Comparison of ENCODE assay signal across 1 cellular context in the genomic region with DNA sequence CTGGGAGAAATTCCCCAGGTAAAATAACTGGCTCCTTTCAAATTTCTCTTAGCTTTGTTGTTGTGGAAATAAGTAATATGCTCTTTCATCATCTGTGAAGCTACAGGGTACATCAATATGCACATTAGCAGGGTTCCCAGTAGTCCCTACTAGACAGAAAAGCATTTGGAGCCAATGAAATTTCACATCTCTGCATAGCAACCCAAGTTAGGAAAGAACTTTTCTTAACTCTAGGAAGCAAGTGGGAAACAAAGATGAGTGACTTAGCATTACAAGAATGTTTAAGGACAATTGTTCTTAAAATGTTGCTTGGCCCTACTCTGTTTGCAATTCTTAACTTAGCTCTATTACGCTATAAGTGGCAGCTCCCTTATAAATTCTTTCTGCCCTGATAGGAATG.
TF ChIP-seq lines count a peak whose summit lies in the region.

No MANE protein-coding gene starts in this region.

TF ChIP-seq in GM23338, 12 proteins besides CTCF, POLR2A, EP300 and RAD21 (continued from another document):
- TF ChIP-seq, protein P1, sequence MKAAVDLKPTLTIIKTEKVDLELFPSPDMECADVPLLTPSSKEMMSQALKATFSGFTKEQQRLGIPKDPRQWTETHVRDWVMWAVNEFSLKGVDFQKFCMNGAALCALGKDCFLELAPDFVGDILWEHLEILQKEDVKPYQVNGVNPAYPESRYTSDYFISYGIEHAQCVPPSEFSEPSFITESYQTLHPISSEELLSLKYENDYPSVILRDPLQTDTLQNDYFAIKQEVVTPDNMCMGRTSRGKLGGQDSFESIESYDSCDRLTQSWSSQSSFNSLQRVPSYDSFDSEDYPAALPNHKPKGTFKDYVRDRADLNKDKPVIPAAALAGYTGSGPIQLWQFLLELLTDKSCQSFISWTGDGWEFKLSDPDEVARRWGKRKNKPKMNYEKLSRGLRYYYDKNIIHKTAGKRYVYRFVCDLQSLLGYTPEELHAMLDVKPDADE (IDR thresholded peaks at IDR 0.05): no peak
- TF ChIP-seq, protein P2, sequence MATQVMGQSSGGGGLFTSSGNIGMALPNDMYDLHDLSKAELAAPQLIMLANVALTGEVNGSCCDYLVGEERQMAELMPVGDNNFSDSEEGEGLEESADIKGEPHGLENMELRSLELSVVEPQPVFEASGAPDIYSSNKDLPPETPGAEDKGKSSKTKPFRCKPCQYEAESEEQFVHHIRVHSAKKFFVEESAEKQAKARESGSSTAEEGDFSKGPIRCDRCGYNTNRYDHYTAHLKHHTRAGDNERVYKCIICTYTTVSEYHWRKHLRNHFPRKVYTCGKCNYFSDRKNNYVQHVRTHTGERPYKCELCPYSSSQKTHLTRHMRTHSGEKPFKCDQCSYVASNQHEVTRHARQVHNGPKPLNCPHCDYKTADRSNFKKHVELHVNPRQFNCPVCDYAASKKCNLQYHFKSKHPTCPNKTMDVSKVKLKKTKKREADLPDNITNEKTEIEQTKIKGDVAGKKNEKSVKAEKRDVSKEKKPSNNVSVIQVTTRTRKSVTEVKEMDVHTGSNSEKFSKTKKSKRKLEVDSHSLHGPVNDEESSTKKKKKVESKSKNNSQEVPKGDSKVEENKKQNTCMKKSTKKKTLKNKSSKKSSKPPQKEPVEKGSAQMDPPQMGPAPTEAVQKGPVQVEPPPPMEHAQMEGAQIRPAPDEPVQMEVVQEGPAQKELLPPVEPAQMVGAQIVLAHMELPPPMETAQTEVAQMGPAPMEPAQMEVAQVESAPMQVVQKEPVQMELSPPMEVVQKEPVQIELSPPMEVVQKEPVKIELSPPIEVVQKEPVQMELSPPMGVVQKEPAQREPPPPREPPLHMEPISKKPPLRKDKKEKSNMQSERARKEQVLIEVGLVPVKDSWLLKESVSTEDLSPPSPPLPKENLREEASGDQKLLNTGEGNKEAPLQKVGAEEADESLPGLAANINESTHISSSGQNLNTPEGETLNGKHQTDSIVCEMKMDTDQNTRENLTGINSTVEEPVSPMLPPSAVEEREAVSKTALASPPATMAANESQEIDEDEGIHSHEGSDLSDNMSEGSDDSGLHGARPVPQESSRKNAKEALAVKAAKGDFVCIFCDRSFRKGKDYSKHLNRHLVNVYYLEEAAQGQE (IDR thresholded peaks at IDR 0.05; ENCODE audit: unreplicated experiment): no peak
- TF ChIP-seq NANOG (IDR thresholded peaks at IDR 0.05; ENCODE audit: borderline replicate concordance) (no peak), STAT1 (IDR thresholded peaks at IDR 0.05; ENCODE audit: unreplicated experiment) (no peak)
